8 cellular contexts compared by ENCODE assay signal in genomic region chr19:34732548-34733255, GRCh38. TPM values are rescaled to one million over a fixed set of nuclear protein-coding genes. Genes with fewer than 3 reads are reported as not detected.
DNase-seq lines count a peak whose midpoint lies in the region; ATAC-seq and TF ChIP-seq lines count a peak whose summit lies in the region.

No MANE protein-coding gene starts in this region.

- no peak overlapping the region for H2BK5ac ChIP-seq in mesenchymal stem cell (ENCODE audit: low read depth, low read length, poor library complexity, severe bottlenecking)

- peak overlapping the region; percentile 95 for H3K9ac ChIP-seq in mesenchymal stem cell (ENCODE audit: low read length)

- no peak overlapping the region for H2AFZ ChIP-seq in mesenchymal stem cell (ENCODE audit: low read depth, low read length)

- peak overlapping the region; percentile 69 for H4K91ac ChIP-seq in mesenchymal stem cell (ENCODE audit: low read length)

- H3K4me2 ChIP-seq in mesenchymal stem cell (ENCODE audit: low read length, poor library complexity, severe bottlenecking): peak overlapping the region; percentile 68

- DNase-seq in heart left ventricle (peak in 1 of 5 donors; percentile 30), Right ventricle myocardium inferior (ENCODE audit: missing footprints) (no peak), astrocyte of the spinal cord (ENCODE audit: low read depth, low spot score) (no peak), mesenchymal stem cell (no peak), vagina (ENCODE audit: extremely low spot score in 2 of 2) (no peak), DMS153 treated with DMSO at 0.1 percent for 48 hours (lab: John Stamatoyannopoulos, UW; ENCODE audit: unreplicated experiment) (no peak), Ammon's horn (ENCODE audit: low spot score) (no peak)

- H3K14ac ChIP-seq in mesenchymal stem cell (ENCODE audit: low read length in 2 of 2): no peak overlapping the region

- no peak for TF ChIP-seq POLR2A in heart left ventricle (IDR thresholded peaks at IDR 0.05)
- no peak for TF ChIP-seq POLR2A in vagina (IDR thresholded peaks at IDR 0.05)

- H3K27ac ChIP-seq in heart left ventricle (peak overlapping the region; percentile 94 to 99 (median 98)), mesenchymal stem cell (ENCODE audit: low read length, poor library complexity, severe bottlenecking) (no peak overlapping the region), vagina (peak overlapping the region; percentile 96)

- no peak for ATAC-seq in heart left ventricle
- ATAC-seq in Right ventricle myocardium inferior: no peak
- ATAC-seq in GM21423 (IDR thresholded peaks at IDR 0.05; ENCODE audit: unreplicated experiment): no peak

- no peak for TF ChIP-seq CTCF in heart left ventricle (IDR thresholded peaks at IDR 0.05)
- TF ChIP-seq CTCF in astrocyte of the spinal cord (IDR thresholded peaks at IDR 0.05; ENCODE audit: low read depth, low read length): no peak
- TF ChIP-seq CTCF in vagina (IDR thresholded peaks at IDR 0.05): no peak

- peak overlapping the region; percentile 15 to 45 for H3K4ac ChIP-seq in mesenchymal stem cell (ENCODE audit: low read depth in 1 of 2, low read length in 2 of 2)

- peak overlapping the region in 1 of 2 experiments; percentile 25 for H3K18ac ChIP-seq in mesenchymal stem cell (ENCODE audit: low read depth in 1 of 2, low read length in 2 of 2)

- H3K9me3 ChIP-seq in heart left ventricle (peaks cover 0 to 23% (median 1%) of the 10 kb centered on the region in 12 donors), mesenchymal stem cell (ENCODE audit: control insufficient read depth, low read length) (peaks cover 24% of the 10 kb centered on the region), vagina (no peaks in the 10 kb centered on the region)

- H2AK5ac ChIP-seq in mesenchymal stem cell (ENCODE audit: low read length, severe bottlenecking): no peak overlapping the region

- in situ Hi-C loops in astrocyte of the spinal cord (cut with HindIII; ENCODE audit: low sequenced_read_pairs): no loop called here

- H2BK120ac ChIP-seq in mesenchymal stem cell (ENCODE audit: low read depth, low read length): no peak overlapping the region

- peaks cover 20% of the 10 kb centered on the region for H3K79me1 ChIP-seq in mesenchymal stem cell (replicated peaks; ENCODE audit: low read length, poor library complexity, severe bottlenecking)

- intact Hi-C loops in heart left ventricle (cut with DNase I) (loop anchor here in 8 of 10 donors (1.0 to 10.0 kb wide), 4 partner anchors 40 to 194 kb away; partner anchors contain the start of genes SCGB2B2 (in 6 of the 8), ZNF302 (in 6 of the 8), ZNF30 (in 4 of the 8) and ZNF599 (in 1 of the 8)), Right ventricle myocardium inferior (cut with DNase I) (loop anchor here (1.0 to 10.0 kb wide), 4 partner anchors 41 to 312 kb away; partner anchors contain the start of genes HPN, SCGB2B2, ZNF30 and ZNF302), vagina (cut with DNase I) (loop anchor here (2.0 kb wide), 1 partner anchor 54 kb away; no protein-coding TSS in a partner anchor)

- no peak overlapping the region for H2BK12ac ChIP-seq in mesenchymal stem cell (ENCODE audit: low read length in 2 of 2)

- H2BK15ac ChIP-seq in mesenchymal stem cell (ENCODE audit: low read depth, poor library complexity, severe bottlenecking): no peak overlapping the region

- H3K36me3 ChIP-seq in heart left ventricle: peaks cover 0 to 24% (median 17%) of the 10 kb centered on the region in 9 donors
- peaks cover 13 to 26% of the 10 kb centered on the region in 2 experiments for H3K36me3 ChIP-seq in mesenchymal stem cell (ENCODE audit: control insufficient read depth in 1 of 2, insufficient read depth in 2 of 2, low read depth in 1 of 2, low read length in 2 of 2)
- H3K36me3 ChIP-seq in vagina: peaks cover 0 to 20% of the 10 kb centered on the region in 2 donors

- peak overlapping the region; percentile 42 for H4K8ac ChIP-seq in mesenchymal stem cell (ENCODE audit: low read length)

- H3K23ac ChIP-seq in mesenchymal stem cell (ENCODE audit: low read length in 2 of 2): no peak overlapping the region

- H3K4me3 ChIP-seq in heart left ventricle (peak overlapping the region; percentile 66 to 96 (median 84)), astrocyte of the spinal cord (ENCODE audit: low read depth, low read length) (peak overlapping the region; percentile 60), mesenchymal stem cell (ENCODE audit: insufficient read depth in 1 of 2, low read depth in 1 of 2, low read length in 2 of 2) (peak overlapping the region in 1 of 2 experiments; percentile 89), vagina (peak overlapping the region; percentile 69 to 74)

- peaks cover 4 to 31% (median 25%) of the 10 kb centered on the region in 12 donors for H3K4me1 ChIP-seq in heart left ventricle
- peaks cover 10% of the 10 kb centered on the region for H3K4me1 ChIP-seq in mesenchymal stem cell (ENCODE audit: control insufficient read depth, insufficient read depth, low read depth, low read length)
- peaks cover 32% of the 10 kb centered on the region for H3K4me1 ChIP-seq in vagina

- H3K27me3 ChIP-seq in heart left ventricle (no peaks in the 10 kb centered on the region), mesenchymal stem cell (ENCODE audit: control insufficient read depth in 1 of 2, insufficient read depth in 1 of 2, low read length in 2 of 2) (no peaks in the 10 kb centered on the region), vagina (no peaks in the 10 kb centered on the region)

- 39 to 54% (median 52%) methylated on average over 7 to 17 of the region's 17 CpGs for WGBS in heart left ventricle, 4 donors
- 67% methylated on average over 15 of the region's 17 CpGs for WGBS in mesenchymal stem cell

RNA-seq across cellular contexts. Expression of gene ZNF181, which starts 1.3 kb away (rescaled TPM):
- total RNA-seq in heart left ventricle (10 to 100 TPM; 14.4 to 46.6 (median 18.8) TPM), Right ventricle myocardium inferior (22.3 TPM), vagina (25.5 TPM)
- 10 to 100 TPM in 1 of 2 donors, 1 to 10 TPM in 1; 8.6 to 15.6 TPM for polyA plus RNA-seq in heart left ventricle
- polyA plus RNA-seq in mesenchymal stem cell (2013, experiment 1 of 2): 3.8 TPM
- polyA plus RNA-seq in mesenchymal stem cell (2013, experiment 2 of 2): 3.7 TPM

RNA-seq across cellular contexts. Expression of gene ZNF599, which starts 40.3 kb away (rescaled TPM):
- 1 to 10 TPM; 3.0 to 5.6 (median 3.6) TPM for total RNA-seq in heart left ventricle
- polyA plus RNA-seq in heart left ventricle: 1 to 10 TPM; 2.8 to 3.0 TPM
- 3.7 TPM for total RNA-seq in Right ventricle myocardium inferior
- polyA plus RNA-seq in mesenchymal stem cell (2013, experiment 1 of 2): 4.4 TPM
- polyA plus RNA-seq in mesenchymal stem cell (2013, experiment 2 of 2): 4.5 TPM
- total RNA-seq in vagina: 5.9 TPM

RNA-seq across cellular contexts. Expression of gene ZNF302, which starts 55.2 kb away (rescaled TPM):
- total RNA-seq in heart left ventricle: 10 to 100 TPM; 24.3 to 37.2 (median 33.0) TPM
- polyA plus RNA-seq in heart left ventricle: 10 to 100 TPM; 25.5 to 32.2 TPM
- 37.9 TPM for total RNA-seq in Right ventricle myocardium inferior
- polyA plus RNA-seq in mesenchymal stem cell (2013, experiment 1 of 2): 10.4 TPM
- 10.0 TPM for polyA plus RNA-seq in mesenchymal stem cell (2013, experiment 2 of 2)
- 17.2 TPM for total RNA-seq in vagina

RNA-seq across cellular contexts. Expression of gene SCGB2B2, which starts 55.7 kb away (rescaled TPM):
- total RNA-seq in heart left ventricle (1 to 10 TPM in 2 of 9 donors, under 1 TPM in 6, not detected in 1; 0.19 to 1.7 (median 0.84) TPM), Right ventricle myocardium inferior (0.19 TPM), vagina (0.49 TPM)
- polyA plus RNA-seq in heart left ventricle: under 1 TPM; 0.11 to 0.80 TPM
- polyA plus RNA-seq in mesenchymal stem cell (2013, experiment 1 of 2): 0.04 TPM
- polyA plus RNA-seq in mesenchymal stem cell (2013, experiment 2 of 2): 0.16 TPM
